ENCODE assay signal across 9 cellular contexts in genomic region chr9:129497837-129498450, GRCh38.
DNase-seq lines count a peak whose midpoint lies in the region; ATAC-seq and TF ChIP-seq lines count a peak whose summit lies in the region.
"Had no signal": no experiment of that assay in that cellular context is flagged by ENCODE, and none has a peak within 500 bp of the region (broad histone marks: within the 10 kb centered on the region; RNA-seq: fewer than 3 reads in every experiment).

No MANE protein-coding gene starts in this region.

- H3K4me1 ChIP-seq in HCT116 (ENCODE audit: control insufficient read depth in 1 of 2, insufficient read depth in 2 of 2, low read length in 2 of 2) = peaks cover 70 to 100% of the 10 kb centered on the region in 2 experiments
- H3K4me1 ChIP-seq in ascending aorta = peaks cover 5 to 45% of the 10 kb centered on the region in 2 donors
- H3K4me1 ChIP-seq in smooth muscle cell (ENCODE audit: low read depth) = peaks cover 49% of the 10 kb centered on the region

- POLR2A ChIA-PET in HCT116 (lab: Charles Lee) = interaction anchor here (1.0 to 4.6 kb wide), 7 partner anchors 8 to 324 kb away, joined by 3 to 30 read pairs (median 8); no protein-coding TSS in a partner anchor

- CTCF ChIA-PET in HCT116 (lab: Charles Lee) = no interaction called here

- TF ChIP-seq POLR2A in HCT116 (IDR thresholded peaks at IDR 0.05; ENCODE audit: borderline replicate concordance, extremely low read depth, insufficient read depth, insufficient read length) = peak; percentile 42

- no peak for DNase-seq in HCT116 (ENCODE audit: low read depth, low spot score)
- no peak for DNase-seq in ascending aorta (ENCODE audit: low spot score in 2 of 2)
- no peak for DNase-seq in kidney epithelial cell (ENCODE audit: low read depth)
- DNase-seq in smooth muscle cell (lab: John Stamatoyannopoulos, UW; ENCODE audit: unreplicated experiment) = no peak
- DNase-seq in LoVo (ENCODE audit: low spot score) = no peak
- no peak for DNase-seq in HuH-7 (ENCODE audit: low spot score)
- DNase-seq in GM10266 (ENCODE audit: extremely low spot score) = no peak
- DNase-seq: NCI-H69 had no signal

- H3K9me3 ChIP-seq in HCT116 (ENCODE audit: control insufficient read depth in 1 of 2, insufficient read depth in 1 of 2, low read depth in 1 of 2, low read length in 2 of 2) = no peaks in the 10 kb centered on the region
- no peaks in the 10 kb centered on the region for H3K9me3 ChIP-seq in ascending aorta
- no peaks in the 10 kb centered on the region for H3K9me3 ChIP-seq in smooth muscle cell (replicated peaks; ENCODE audit: low read depth)

- BruUV-seq in HCT116 (replicated peaks; lab: Mats Ljungman, UMichigan) = no TSS peak

- no peak for TF ChIP-seq RAD21 in HCT116 (IDR thresholded peaks at IDR 0.05; ENCODE audit: low read depth)

- H3K79me2 ChIP-seq in HCT116 (ENCODE audit: insufficient read depth, low read length) (peaks cover 29% of the 10 kb centered on the region; the same call in 1 of the 2 replicates), smooth muscle cell (ENCODE audit: low read depth) (no peaks in the 10 kb centered on the region)

- H3K9ac ChIP-seq in HCT116 (ENCODE audit: low read length) (peak overlapping the region; percentile 81), smooth muscle cell (ENCODE audit: low read depth) (peak overlapping the region; percentile 94)

- H3K27me3 ChIP-seq in HCT116 (ENCODE audit: insufficient read depth, low read length) (no peaks in the 10 kb centered on the region), ascending aorta (no peaks in the 10 kb centered on the region), kidney epithelial cell (ENCODE audit: control insufficient read depth, insufficient read depth, low read length) (no peaks in the 10 kb centered on the region), smooth muscle cell (ENCODE audit: low read depth) (no peaks in the 10 kb centered on the region)

- intact Hi-C loops in HCT116 (cut with micrococcal nuclease) (no loop called here), ascending aorta (cut with DNase I) (loop anchor here (1.0 to 5.0 kb wide), 4 partner anchors 36 to 109 kb away; no protein-coding TSS in a partner anchor)

- peak overlapping the region; percentile 100 for H3K27ac ChIP-seq in HCT116 (ENCODE audit: low read depth, low read length)
- peak overlapping the region; percentile 98 to 100 for H3K27ac ChIP-seq in ascending aorta
- peak overlapping the region; percentile 94 for H3K27ac ChIP-seq in smooth muscle cell (ENCODE audit: low read depth)

- peaks cover 54% of the 10 kb centered on the region for H3F3A ChIP-seq in smooth muscle cell (ENCODE audit: low read depth)

- no peaks in the 10 kb centered on the region for H4K20me1 ChIP-seq in HCT116 (ENCODE audit: insufficient read depth)
- H4K20me1 ChIP-seq in smooth muscle cell (ENCODE audit: low read depth) = no peaks in the 10 kb centered on the region

- H2AFZ ChIP-seq in HCT116 (ENCODE audit: low read depth, low read length, poor library complexity, severe bottlenecking) = no peak overlapping the region
- H2AFZ ChIP-seq in smooth muscle cell (ENCODE audit: low read depth) = no peak overlapping the region

- no peaks in the 10 kb centered on the region for H3K9me2 ChIP-seq in HCT116 (ENCODE audit: insufficient read depth)

- H3K4me2 ChIP-seq in HCT116 (ENCODE audit: low read length) (peak overlapping the region; percentile 89), smooth muscle cell (peak overlapping the region; percentile 88)

- TF ChIP-seq CTCF in HCT116 (IDR thresholded peaks at IDR 0.05 in 2 of 3, conservative IDR thresholded peaks at IDR 0.05 in 1 of 3; ENCODE audit: borderline replicate concordance in 1 of 3, insufficient read depth in 1 of 3, low read depth in 2 of 3, low read length in 2 of 3) (no peak), ascending aorta (IDR thresholded peaks at IDR 0.05) (no peak), kidney epithelial cell (IDR thresholded peaks at IDR 0.05; ENCODE audit: insufficient read depth, low read length, poor library complexity, severe bottlenecking) (no peak), smooth muscle cell (IDR thresholded peaks at IDR 0.05; ENCODE audit: borderline replicate concordance, insufficient read depth, poor library complexity, severe bottlenecking) (no peak), GM10266 (IDR thresholded peaks at IDR 0.05; ENCODE audit: control insufficient read depth, insufficient read depth, low read depth, missing control alignments) (no peak)

- ATAC-seq in HCT116 = no peak
- no peak for ATAC-seq in GM18873 (IDR thresholded peaks at IDR 0.05; ENCODE audit: low FRiP score, unreplicated experiment)

- H3K4me3 ChIP-seq in HCT116 (replicated peaks in 1 of 2; ENCODE audit: low read depth in 1 of 2, low read length in 2 of 2) (peak overlapping the region; percentile 62 to 67), ascending aorta (peak overlapping the region; percentile 68 to 72), kidney epithelial cell (ENCODE audit: low read depth, low read length) (peak overlapping the region; percentile 66), smooth muscle cell (peak overlapping the region; percentile 58)

- RAD21 ChIA-PET in HCT116 (lab: Charles Lee; ENCODE audit: low non-redundant PET in 1 of 2, low total read pairs in 2 of 2, uncharacterized antibody in 2 of 2, unreplicated experiment in 2 of 2) = interaction anchor here in 1 of 2 experiments (1.5 kb wide), 1 partner anchor 162 kb away, joined by 3 read pairs; no protein-coding TSS in a partner anchor

- 48% methylated on average over 6 of the region's 6 CpGs for WGBS in smooth muscle cell (ENCODE audit: low lambda C conversion rate)

- H3K36me3 ChIP-seq in HCT116 (ENCODE audit: control insufficient read depth in 1 of 2, insufficient read depth in 2 of 2, low read length in 2 of 2) (no peaks in the 10 kb centered on the region), ascending aorta (peaks cover 0 to 3% of the 10 kb centered on the region in 2 donors), kidney epithelial cell (ENCODE audit: control insufficient read depth, insufficient read depth, low read length) (no peaks in the 10 kb centered on the region), smooth muscle cell (ENCODE audit: low read depth) (no peaks in the 10 kb centered on the region)

TF ChIP-seq in HCT116, 20 proteins besides CTCF, POLR2A, EP300 and RAD21:
- TF ChIP-seq SP1 (IDR thresholded peaks at IDR 0.05; ENCODE audit: low read depth) (no peak), REST (IDR thresholded peaks at IDR 0.05; ENCODE audit: low read depth) (no peak), POLR2AphosphoS5 (IDR thresholded peaks at IDR 0.05; ENCODE audit: low read depth, low read length) (peak; percentile 26; the same call in 1 of the 2 replicates)
